ENCODE assay signal across 11 cellular contexts in genomic region chr10:33277135-33277536, GRCh38. TPM values are rescaled to one million over a fixed set of nuclear protein-coding genes. Genes with fewer than 3 reads are reported as not detected.
DNase-seq lines count a peak whose midpoint lies in the region; ATAC-seq, FAIRE-seq and TF ChIP-seq lines count a peak whose summit lies in the region.
"Had no signal": no experiment of that assay in that cellular context is flagged by ENCODE, and none has a peak within 500 bp of the region (broad histone marks: within the 10 kb centered on the region; RNA-seq: fewer than 3 reads in every experiment).

No MANE protein-coding gene starts in this region.

- H3K4me3 ChIP-seq in A549 (no peak overlapping the region), PC-3 (ENCODE audit: low read length) (no peak overlapping the region), esophagus squamous epithelium (no peak overlapping the region)
- H3K4me3 ChIP-seq: PC-9 had no signal

- H3K4me1 Mint-ChIP-seq in nephron progenitor cell = peaks cover 51% of the 10 kb centered on the region

- H3K27ac ChIP-seq in A549 = peak overlapping the region; percentile 92 to 98
- peak overlapping the region; percentile 71 for H3K27ac ChIP-seq in PC-3 (ENCODE audit: low read length)
- H3K27ac ChIP-seq in esophagus squamous epithelium = peak overlapping the region in 3 of 4 donors; percentile 54 to 62 (median 57)

- H3K27me3 ChIP-seq in PC-3 (ENCODE audit: low read length) = no peaks in the 10 kb centered on the region
- H3K27me3 ChIP-seq in esophagus squamous epithelium = no peaks in the 10 kb centered on the region

- POLR2A ChIA-PET in A549 (lab: Yijun Ruan, JAX) = interaction anchor here (0.9 to 1.1 kb wide), 2 partner anchors 42 to 81 kb away, joined by 3 to 5 read pairs; no protein-coding TSS in a partner anchor
- POLR2A ChIA-PET in PC-3 (lab: Charles Lee; ENCODE audit: unreplicated experiment) = interaction anchor here (0.7 kb wide), 1 partner anchor 52 kb away, joined by 4 read pairs; no protein-coding TSS in a partner anchor

- no peaks in the 10 kb centered on the region for H3K27me3 Mint-ChIP-seq in nephron progenitor cell (ENCODE audit: low read depth, poor library complexity)
- H3K27me3 Mint-ChIP-seq: type B pancreatic cell had no signal

- H3K4me2 ChIP-seq in A549 (peak overlapping the region; percentile 78), PC-3 (ENCODE audit: low read length) (no peak overlapping the region)
- H3K4me2 ChIP-seq: PC-9 had no signal

- peaks cover 90% of the 10 kb centered on the region for H3K79me2 ChIP-seq in PC-3 (ENCODE audit: low read length)

- FAIRE-seq in A549 (lab: Jason Lieb, UNC) = no peak

- TF ChIP-seq EP300 in A549 (IDR thresholded peaks at IDR 0.05) = no peak; a peak in 1 of 5 replicates

- H3K27ac Mint-ChIP-seq in nephron progenitor cell = peak overlapping the region; percentile 54
- H3K27ac Mint-ChIP-seq: type B pancreatic cell had no signal

- H3K9me3 ChIP-seq in A549 (no peaks in the 10 kb centered on the region), PC-3 (ENCODE audit: low read length) (no peaks in the 10 kb centered on the region), esophagus squamous epithelium (no peaks in the 10 kb centered on the region)

- H3K4me1 ChIP-seq in A549 (peaks cover 79% of the 10 kb centered on the region), PC-3 (ENCODE audit: insufficient read depth, low read length) (peaks cover 52% of the 10 kb centered on the region), esophagus squamous epithelium (peaks cover 6 to 65% (median 26%) of the 10 kb centered on the region in 3 donors)

- H3K36me3 ChIP-seq in PC-3 (ENCODE audit: low read depth, low read length) = peaks cover 66% of the 10 kb centered on the region
- no peaks in the 10 kb centered on the region for H3K36me3 ChIP-seq in esophagus squamous epithelium

- no peaks in the 10 kb centered on the region for H4K20me1 ChIP-seq in PC-3 (ENCODE audit: low read length)

- ATAC-seq in A549 (peak; percentile 11 to 16; a peak in 4 of 6 replicates), PC-3 (no peak), HG03342 (IDR thresholded peaks at IDR 0.05; ENCODE audit: unreplicated experiment) (no peak), HG03460 (IDR thresholded peaks at IDR 0.05; ENCODE audit: unreplicated experiment) (no peak)

- intact Hi-C loops in PC-3 (cut with micrococcal nuclease) = no loop called here
- intact Hi-C loops in esophagus squamous epithelium (cut with DNase I) = no loop called here

- TF ChIP-seq RAD21 in A549 (conservative IDR thresholded peaks at IDR 0.05 in 1 of 2, IDR thresholded peaks at IDR 0.05 in 1 of 2) = no peak

- TF ChIP-seq POLR2A in A549 (IDR thresholded peaks at IDR 0.05; ENCODE audit: low read length) (no peak), esophagus squamous epithelium (IDR thresholded peaks at IDR 0.05) (no peak)

- 40% methylated on average over 6 of the region's 6 CpGs for WGBS in A549 (ENCODE audit: missing lambda C conversion rate)
- WGBS in esophagus squamous epithelium, 2 donors = 13 to 51% methylated on average over 2 to 3 of the region's 6 CpGs

- no peak overlapping the region for H3K4me3 Mint-ChIP-seq in nephron progenitor cell
- H3K4me3 Mint-ChIP-seq: type B pancreatic cell had no signal

- no peak overlapping the region for H3K9ac ChIP-seq in PC-3 (ENCODE audit: low read length)

- BruUV-seq in PC-3 (replicated peaks; lab: Mats Ljungman, UMichigan) = no TSS peak

- DNase-seq in A549 (ENCODE audit: low read depth in 1 of 2, low spot score in 1 of 2) (peak in 1 of 2 experiments; percentile 66), PC-3 (peak; percentile 83), esophagus squamous epithelium (lab: John Stamatoyannopoulos, UW) (no peak), nephron progenitor cell (no peak), NCI-H187 treated with DMSO at 0.1 percent for 48 hours (lab: John Stamatoyannopoulos, UW) (no peak)
- no peak for DNase-seq in stimulated activated naive CD4-positive, alpha-beta T cell (lab: John Stamatoyannopoulos, UW)
- DNase-seq: stimulated activated CD4-positive, alpha-beta T cell treated with anti-CD3 and anti-CD28 coated beads, Interleukin-2, amount 100 ng/mL, for 48 hours had no signal

- no peaks in the 10 kb centered on the region for H3K9me3 Mint-ChIP-seq in nephron progenitor cell
- H3K9me3 Mint-ChIP-seq: type B pancreatic cell had no signal

- H2AFZ ChIP-seq in PC-3 (ENCODE audit: low read length) = 0 out of 2 replicates have a peak overlapping the region, but pooled peaks have one; percentile 0
- H2AFZ ChIP-seq: PC-9 had no signal

- H3F3A ChIP-seq in PC-3 (ENCODE audit: low read length, unreplicated experiment) = peaks cover 22% of the 10 kb centered on the region

- TF ChIP-seq CTCF in A549 (IDR thresholded peaks at IDR 0.05) (no peak), PC-3 (conservative IDR thresholded peaks at IDR 0.05; ENCODE audit: low read depth, low read length) (no peak), esophagus squamous epithelium (IDR thresholded peaks at IDR 0.05) (no peak), nephron progenitor cell (IDR thresholded peaks at IDR 0.05) (no peak)

- H3K9me2 ChIP-seq in PC-3 (replicated peaks; ENCODE audit: low read length) = no peaks in the 10 kb centered on the region

- CTCF ChIA-PET in A549 (lab: Yijun Ruan, JAX) = interaction anchor here (0.9 to 1.4 kb wide), 2 partner anchors 13 to 106 kb away, joined by 3 to 4 read pairs; no protein-coding TSS in a partner anchor
- CTCF ChIA-PET in PC-3 (lab: Charles Lee) = interaction anchor here (0.6 kb wide), 1 partner anchor 54 kb away, joined by 8 read pairs; no protein-coding TSS in a partner anchor

- H3K36me3 Mint-ChIP-seq in nephron progenitor cell (ENCODE audit: low read depth) = peaks cover 67% of the 10 kb centered on the region

TF ChIP-seq in A549, 52 proteins besides CTCF, POLR2A, EP300 and RAD21:
- TF ChIP-seq MAFK (IDR thresholded peaks at IDR 0.05; ENCODE audit: partially characterized antibody) = no peak
- TF ChIP-seq ZC3H11A (IDR thresholded peaks at IDR 0.05) = no peak
- 0 out of 4 replicates have a peak, but pooled peaks of 1 of the 2 experiments have one; percentile 36 for TF ChIP-seq CEBPB (IDR thresholded peaks at IDR 0.05)

RNA-seq across cellular contexts. Expression of gene NRP1, which starts 57.3 kb away (rescaled TPM):
- polyA plus RNA-seq in A549 (2011; rRNA removed) (208 and 259 TPM in 2 replicates), A549 (2017; fragmentation: RNase III; extraction: RNeasy Plus Mini Kit Qiagen cat#74134 plus additional on column Dnase treatment) (115 to 147 TPM (median 121 TPM) in 3 replicates)
- 44.4 and 49.6 TPM in 2 replicates for polyA plus RNA-seq in A549 (2012; cell fraction: cytosol; rRNA removed)
- 76.6 and 106 TPM in 2 replicates for polyA plus RNA-seq in A549 (2012; cell fraction: nucleus; rRNA removed)
- polyA minus RNA-seq in A549 (2011; rRNA and poly(A)+ RNA removed) = 264 and 271 TPM in 2 replicates
- total RNA-seq in PC-3 (2014; rRNA removed) (482 and 555 TPM in 2 replicates), esophagus squamous epithelium (10 to 100 TPM in 2 of 4 donors, 1 to 10 TPM in 2; 3.1 to 27.7 (median 12.0) TPM)

Comparison
In these comparisons a context has a peak if more than half of its experiments do, and no peak if none do; other contexts are left out.
1. ATAC-seq: peak in A549 (2 of 2); none in PC-3 (single experiment), HG03342 (single experiment) and HG03460 (single experiment).
2. RNA of gene NRP1, which starts 57.3 kb away (total RNA-seq): 482 to 555 TPM in PC-3; 3.1 to 27.7 TPM in esophagus squamous epithelium; every median in the first group is over 10 times any median in the second.
3. Peak in every context shown above with its lines, with median percentiles within 50 percentile points of each other: H3K27ac ChIP-seq.